8 cellular contexts compared by ENCODE assay signal in the genomic region with DNA sequence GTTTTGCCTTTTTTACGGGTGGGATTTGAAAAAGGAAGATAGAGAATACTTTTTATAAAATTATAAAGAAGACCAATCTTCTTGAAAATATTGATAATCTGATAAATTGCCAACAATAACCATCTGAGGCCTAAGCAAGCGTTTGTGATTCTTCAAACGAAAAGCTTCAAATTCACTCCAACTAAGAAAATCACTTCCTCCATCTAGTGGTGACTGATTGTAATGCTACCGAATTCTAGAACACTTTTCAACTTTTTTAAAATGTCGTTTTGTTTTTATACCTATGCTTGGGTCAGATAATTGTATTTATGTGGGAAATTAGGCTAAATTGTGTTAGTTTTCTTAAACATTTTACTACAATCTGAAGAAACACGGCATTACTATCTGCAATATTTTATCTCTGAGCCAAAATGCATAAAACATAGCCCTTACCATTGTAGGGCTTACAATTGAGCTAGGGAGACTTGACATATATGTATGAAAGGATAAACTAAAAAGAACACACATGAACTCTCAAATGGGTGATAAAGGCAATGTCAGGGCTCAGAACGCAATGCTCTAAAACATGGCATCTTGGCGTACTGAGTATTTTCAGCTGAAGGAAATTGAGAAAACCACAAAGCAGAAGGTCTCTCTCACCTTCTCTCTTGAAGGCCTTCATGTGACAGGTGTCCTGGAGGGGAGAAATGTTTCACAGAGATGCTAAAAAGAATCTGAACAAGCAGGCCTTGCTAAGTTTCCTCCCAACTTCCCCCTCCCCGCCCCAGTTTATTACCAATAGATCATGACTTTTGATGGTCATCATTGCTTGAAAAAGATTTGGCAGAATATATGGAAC. TPM values are rescaled to one million over a fixed set of nuclear protein-coding genes. Genes with fewer than 3 reads are reported as not detected.
DNase-seq lines count a peak whose midpoint lies in the region; ATAC-seq and TF ChIP-seq lines count a peak whose summit lies in the region.

No MANE protein-coding gene starts in this region.

- ATAC-seq in GM21576 (IDR thresholded peaks at IDR 0.05; ENCODE audit: unreplicated experiment) = peak; percentile 64
- ATAC-seq in foreskin keratinocyte = peak; percentile 46
- ATAC-seq in HG02884 (IDR thresholded peaks at IDR 0.05; ENCODE audit: unreplicated experiment) = no peak

- H3K4me3 ChIP-seq in smooth muscle cell = no peak overlapping the region

- no peak overlapping the region for H3K9ac ChIP-seq in smooth muscle cell (ENCODE audit: low read depth)

- DNase-seq in NCI-H510A treated with DMSO at 0.1 percent for 48 hours (lab: John Stamatoyannopoulos, UW) (peak; percentile 87), NCI-H510A (lab: John Stamatoyannopoulos, UW) (no peak), NCI-H1092 treated with DMSO at 0.1 percent for 48 hours (lab: John Stamatoyannopoulos, UW) (peak; percentile 77), SW480 (ENCODE audit: low spot score) (peak; percentile 28), foreskin keratinocyte (peak in 1 of 2 donors; percentile 20), smooth muscle cell (lab: John Stamatoyannopoulos, UW; ENCODE audit: unreplicated experiment) (no peak)

- no peaks in the 10 kb centered on the region for H3K9me3 ChIP-seq in smooth muscle cell (replicated peaks; ENCODE audit: low read depth)

- H3K27ac ChIP-seq in foreskin keratinocyte = no peak overlapping the region
- H3K27ac ChIP-seq in smooth muscle cell (ENCODE audit: low read depth) = no peak overlapping the region

- no peaks in the 10 kb centered on the region for H3K36me3 ChIP-seq in smooth muscle cell (ENCODE audit: low read depth)

- TF ChIP-seq CTCF in foreskin keratinocyte (conservative IDR thresholded peaks at IDR 0.05) = peak; percentile 74
- peak; percentile 74 for TF ChIP-seq CTCF in smooth muscle cell (IDR thresholded peaks at IDR 0.05; ENCODE audit: borderline replicate concordance, insufficient read depth, poor library complexity, severe bottlenecking)

- no peaks in the 10 kb centered on the region for H4K20me1 ChIP-seq in smooth muscle cell (ENCODE audit: low read depth)

- no peaks in the 10 kb centered on the region for H3F3A ChIP-seq in smooth muscle cell (ENCODE audit: low read depth)

- H3K27me3 ChIP-seq in foreskin keratinocyte = peaks cover 4% of the 10 kb centered on the region
- no peaks in the 10 kb centered on the region for H3K27me3 ChIP-seq in smooth muscle cell (ENCODE audit: low read depth)

- no peaks in the 10 kb centered on the region for H3K4me1 ChIP-seq in foreskin keratinocyte
- H3K4me1 ChIP-seq in smooth muscle cell (ENCODE audit: low read depth) = peaks cover 9% of the 10 kb centered on the region

- 39% methylated on average over 9 of the region's 9 CpGs for WGBS in smooth muscle cell (ENCODE audit: low lambda C conversion rate)

- no peak overlapping the region for H3K4me2 ChIP-seq in smooth muscle cell

- H2AFZ ChIP-seq in smooth muscle cell (ENCODE audit: low read depth) = peak overlapping the region; percentile 9

- no peaks in the 10 kb centered on the region for H3K79me2 ChIP-seq in smooth muscle cell (ENCODE audit: low read depth)

RNA-seq across cellular contexts. Expression of a gene that starts 36.8 kb away (rescaled TPM):
- 26.0 and 26.8 TPM in 2 replicates for total RNA-seq in foreskin keratinocyte
- 5.2 and 5.8 TPM in 2 replicates for polyA plus RNA-seq in foreskin keratinocyte
- total RNA-seq in smooth muscle cell = 25.1 and 34.2 TPM in 2 replicates
- 15.0 and 15.2 TPM in 2 replicates for polyA plus RNA-seq in smooth muscle cell

Comparison
In these comparisons a context has a peak if more than half of its experiments do, and no peak if none do; other contexts are left out.
1. DNase-seq: peak in NCI-H510A treated with DMSO at 0.1 percent for 48 hours (single experiment), NCI-H1092 treated with DMSO at 0.1 percent for 48 hours (single experiment) and SW480 (single experiment); none in NCI-H510A (single experiment) and smooth muscle cell (single experiment).